Comparison of ENCODE assay signal across 7 cellular contexts in the genomic region with DNA sequence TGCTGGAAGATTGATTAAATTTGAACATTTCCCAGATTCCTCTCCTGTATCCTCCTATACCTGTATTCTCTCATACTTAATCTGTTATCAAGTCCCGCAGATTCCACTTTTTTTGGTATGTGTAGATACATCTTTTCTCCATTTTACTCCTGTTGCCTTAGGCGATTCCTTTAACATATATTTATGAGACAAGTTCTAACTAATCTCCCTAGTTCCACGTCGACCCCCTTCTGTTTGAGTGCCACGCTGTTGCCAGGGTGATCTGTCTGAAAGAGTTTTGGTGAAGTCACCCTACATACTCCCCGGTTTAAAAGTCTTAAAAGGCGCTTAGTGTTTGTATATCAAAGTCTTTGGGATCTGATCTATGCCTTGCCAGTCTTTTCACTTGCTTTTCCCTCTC. TPM values are rescaled to one million over a fixed set of nuclear protein-coding genes. Genes with fewer than 3 reads are reported as not detected.
DNase-seq lines count a peak whose midpoint lies in the region; TF ChIP-seq lines count a peak whose summit lies in the region.

No MANE protein-coding gene starts in this region.

- H3K9ac ChIP-seq in fibroblast of lung (ENCODE audit: insufficient read depth, low read length) (peak overlapping the region; percentile 42), rectal smooth muscle tissue (ENCODE audit: low read length) (no peak overlapping the region)

- CTCF ChIA-PET in activated CD4-positive, alpha-beta memory T cell treated with anti-CD3 and anti-CD28 coated beads, Interleukin-2, amount 10 ng/mL, durations not matched to agents 7 days and 5 days (lab: Charles Lee): no interaction called here

- peak overlapping the region; percentile 87 for H3K4me2 ChIP-seq in fibroblast of lung (ENCODE audit: extremely low read depth, insufficient read depth, low read length)

- peak overlapping the region; percentile 74 for H3K27ac Mint-ChIP-seq in HFFc6
- H3K27ac Mint-ChIP-seq in activated CD4-positive, alpha-beta memory T cell treated with anti-CD3 and anti-CD28 coated beads, Interleukin-2, amount 10 ng/mL, durations not matched to agents 7 days and 5 days: no peak overlapping the region

- H3K36me3 Mint-ChIP-seq in HFFc6 (ENCODE audit: low read depth): peaks cover 5% of the 10 kb centered on the region; the same call in 1 of the 2 replicates
- peaks cover 21% of the 10 kb centered on the region for H3K36me3 Mint-ChIP-seq in activated CD4-positive, alpha-beta memory T cell treated with anti-CD3 and anti-CD28 coated beads, Interleukin-2, amount 10 ng/mL, durations not matched to agents 7 days and 5 days (ENCODE audit: low read depth)

- no peaks in the 10 kb centered on the region for H3K4me1 ChIP-seq in fibroblast of lung (ENCODE audit: control insufficient read depth, extremely low read depth, insufficient read depth, low read length)
- H3K4me1 ChIP-seq in rectal smooth muscle tissue (ENCODE audit: control insufficient read depth, insufficient read depth, low read length): peaks cover 4% of the 10 kb centered on the region

- no peaks in the 10 kb centered on the region; the same call in 1 of the 2 replicates for H3K27me3 Mint-ChIP-seq in HFFc6 (ENCODE audit: insufficient read depth)
- H3K27me3 Mint-ChIP-seq in activated CD4-positive, alpha-beta memory T cell treated with anti-CD3 and anti-CD28 coated beads, Interleukin-2, amount 10 ng/mL, durations not matched to agents 7 days and 5 days: no peaks in the 10 kb centered on the region

- H3K36me3 ChIP-seq in fibroblast of lung (ENCODE audit: control insufficient read depth, insufficient read depth, low read length) (no peaks in the 10 kb centered on the region), rectal smooth muscle tissue (ENCODE audit: control insufficient read depth, insufficient read depth, low read length) (peaks cover 3% of the 10 kb centered on the region)

- H3K9me3 ChIP-seq in fibroblast of lung (ENCODE audit: control insufficient read depth, insufficient read depth, low read depth, low read length): no peaks in the 10 kb centered on the region

- DNase-seq in HFFc6: no peak
- no peak for DNase-seq in activated CD4-positive, alpha-beta memory T cell treated with anti-CD3 and anti-CD28 coated beads, Interleukin-2, amount 10 ng/mL, durations not matched to agents 7 days and 5 days
- DNase-seq in fibroblast of lung (ENCODE audit: low read depth in 2 of 2): peak in 1 of 2 donors; percentile 18
- no peak for DNase-seq in NCI-H526 treated with DMSO at 0.1 percent for 48 hours (lab: John Stamatoyannopoulos, UW)
- DNase-seq in SHP77 treated with DMSO at 0.1 percent for 48 hours (lab: John Stamatoyannopoulos, UW): no peak
- DNase-seq in hepatic stellate cell (ENCODE audit: low spot score): no peak

- peak overlapping the region; percentile 38 for H3K27ac ChIP-seq in fibroblast of lung (ENCODE audit: insufficient read depth, low read length)
- peak overlapping the region; percentile 16 for H3K27ac ChIP-seq in rectal smooth muscle tissue (ENCODE audit: low read depth, low read length)

- H3K27me3 ChIP-seq in fibroblast of lung (ENCODE audit: control insufficient read depth, insufficient read depth, low read length) (no peaks in the 10 kb centered on the region), rectal smooth muscle tissue (ENCODE audit: control insufficient read depth, insufficient read depth, low read length) (no peaks in the 10 kb centered on the region)

- H2AFZ ChIP-seq in fibroblast of lung (ENCODE audit: low read length): no peak overlapping the region

- TF ChIP-seq CTCF in HFFc6 (IDR thresholded peaks at IDR 0.05): no peak
- TF ChIP-seq CTCF in fibroblast of lung (conservative IDR thresholded peaks at IDR 0.05 in 1 of 2, IDR thresholded peaks at IDR 0.05 in 1 of 2; ENCODE audit: low read depth in 1 of 2, low read length in 2 of 2): no peak

- H3K9me3 Mint-ChIP-seq in HFFc6: no peaks in the 10 kb centered on the region
- no peaks in the 10 kb centered on the region for H3K9me3 Mint-ChIP-seq in activated CD4-positive, alpha-beta memory T cell treated with anti-CD3 and anti-CD28 coated beads, Interleukin-2, amount 10 ng/mL, durations not matched to agents 7 days and 5 days

- peaks cover 56% of the 10 kb centered on the region for H3K79me2 ChIP-seq in fibroblast of lung (ENCODE audit: control insufficient read depth, insufficient read depth, low read length)

- H4K20me1 ChIP-seq in fibroblast of lung (ENCODE audit: control insufficient read depth, extremely low read depth, insufficient read depth, low read length): no peaks in the 10 kb centered on the region

- H3K4me3 ChIP-seq in fibroblast of lung (replicated peaks in 1 of 4; ENCODE audit: control extremely low read depth in 1 of 4, insufficient read depth in 1 of 4, low read depth in 3 of 4, low read length in 4 of 4) (peak overlapping the region; percentile 26 to 96 (median 81)), rectal smooth muscle tissue (ENCODE audit: low read length) (no peak overlapping the region)

- POLR2A ChIA-PET in activated CD4-positive, alpha-beta memory T cell treated with anti-CD3 and anti-CD28 coated beads, Interleukin-2, amount 10 ng/mL, durations not matched to agents 7 days and 5 days (lab: Charles Lee): no interaction called here

- peaks cover 42% of the 10 kb centered on the region for H3K4me1 Mint-ChIP-seq in HFFc6 (ENCODE audit: low read depth)
- peaks cover 42% of the 10 kb centered on the region for H3K4me1 Mint-ChIP-seq in activated CD4-positive, alpha-beta memory T cell treated with anti-CD3 and anti-CD28 coated beads, Interleukin-2, amount 10 ng/mL, durations not matched to agents 7 days and 5 days

- peak overlapping the region; percentile 81 for H3K4me3 Mint-ChIP-seq in HFFc6
- H3K4me3 Mint-ChIP-seq in activated CD4-positive, alpha-beta memory T cell treated with anti-CD3 and anti-CD28 coated beads, Interleukin-2, amount 10 ng/mL, durations not matched to agents 7 days and 5 days: peak overlapping the region; percentile 21

RNA-seq across cellular contexts. Expression of a gene that starts 2.4 kb away (rescaled TPM):
- total RNA-seq in HFFc6 (2021; fragmentation: NEBNext Ultra II Directional; extraction: Animal tissue kit (Norgen Biotek cat#: 25700)): 10 to 100 TPM; 60.5 to 74.5 (median 68.1) TPM
- total RNA-seq in activated CD4-positive, alpha-beta memory T cell treated with anti-CD3 and anti-CD28 coated beads, Interleukin-2, amount 10 ng/mL, durations not matched to agents 7 days and 5 days: 10 to 100 TPM; 46.2 TPM
- total RNA-seq in fibroblast of lung: 82.7 and 84.1 TPM in 2 replicates
- 76.6 and 91.5 TPM in 2 replicates for polyA plus RNA-seq in fibroblast of lung
- 92.2 and 98.7 TPM in 2 replicates for polyA plus RNA-seq in fibroblast of lung (2012)
- 9.3 and 12.6 TPM in 2 replicates for polyA minus RNA-seq in fibroblast of lung (ENCODE audit: low replicate concordance)

RNA-seq across cellular contexts. Expression of a gene that starts 2.7 kb away (rescaled TPM):
- 10 to 100 TPM; 40.3 to 65.8 (median 45.0) TPM for total RNA-seq in HFFc6 (2021; fragmentation: NEBNext Ultra II Directional; extraction: Animal tissue kit (Norgen Biotek cat#: 25700))
- total RNA-seq in activated CD4-positive, alpha-beta memory T cell treated with anti-CD3 and anti-CD28 coated beads, Interleukin-2, amount 10 ng/mL, durations not matched to agents 7 days and 5 days: 10 to 100 TPM; 35.6 to 38.3 TPM
- total RNA-seq in fibroblast of lung: 11.3 and 19.3 TPM in 2 replicates
- polyA plus RNA-seq in fibroblast of lung: 23.1 and 30.3 TPM in 2 replicates
- 16.8 and 24.2 TPM in 2 replicates for polyA plus RNA-seq in fibroblast of lung (2012)
- polyA minus RNA-seq in fibroblast of lung (ENCODE audit: low replicate concordance): 2.6 and 10.3 TPM in 2 replicates

RNA-seq across cellular contexts. Expression of a gene that starts 19.6 kb away (rescaled TPM):
- 100 to 1,000 TPM; 127 to 361 (median 160) TPM for total RNA-seq in HFFc6 (2021; fragmentation: NEBNext Ultra II Directional; extraction: Animal tissue kit (Norgen Biotek cat#: 25700))
- total RNA-seq in activated CD4-positive, alpha-beta memory T cell treated with anti-CD3 and anti-CD28 coated beads, Interleukin-2, amount 10 ng/mL, durations not matched to agents 7 days and 5 days: 100 to 1,000 TPM; 229 to 246 TPM
- 305 and 521 TPM in 2 replicates for total RNA-seq in fibroblast of lung
- polyA plus RNA-seq in fibroblast of lung: 2,163 and 2,209 TPM in 2 replicates
- 1,818 and 2,496 TPM in 2 replicates for polyA plus RNA-seq in fibroblast of lung (2012)
- 3.9 and 12.9 TPM in 2 replicates for polyA minus RNA-seq in fibroblast of lung (ENCODE audit: low replicate concordance)

RNA-seq across cellular contexts. Expression of a gene that starts 24.5 kb away (rescaled TPM):
- not detected for total RNA-seq in HFFc6 (2021; fragmentation: NEBNext Ultra II Directional; extraction: Animal tissue kit (Norgen Biotek cat#: 25700))
- under 1 TPM in 1 of 2 experiments, not detected in 1; 0.10 TPM for total RNA-seq in activated CD4-positive, alpha-beta memory T cell treated with anti-CD3 and anti-CD28 coated beads, Interleukin-2, amount 10 ng/mL, durations not matched to agents 7 days and 5 days
- not detected in 2 replicates for total RNA-seq in fibroblast of lung
- 0.05 TPM in 1 of 2 replicates, not detected in the other for polyA plus RNA-seq in fibroblast of lung
- polyA plus RNA-seq in fibroblast of lung (2012): not detected in 2 replicates
- polyA minus RNA-seq in fibroblast of lung (ENCODE audit: low replicate concordance): not detected in 2 replicates
